Comparison of ENCODE assay signal across 9 cellular contexts in genomic region chr12:93784339-93785086, GRCh38.
A peak's percentile ranks its signal among the peaks of the same experiment; 100 is the strongest.
DNase-seq lines count a peak whose midpoint lies in the region; ATAC-seq and TF ChIP-seq lines count a peak whose summit lies in the region.
"Had no signal": no experiment of that assay in that cellular context is flagged by ENCODE, and none has a peak within 500 bp of the region (broad histone marks: within the 10 kb centered on the region; RNA-seq: fewer than 3 reads in every experiment).

No MANE protein-coding gene starts in this region.

- H3K4me3 ChIP-seq in brain microvascular endothelial cell (ENCODE audit: low read depth, low read length) = no peak overlapping the region
- H3K4me3 ChIP-seq in subcutaneous abdominal adipose tissue (ENCODE audit: low read depth in 1 of 5, low read length in 5 of 5) = peak overlapping the region in 1 of 5 donors; percentile 32

- H3K9ac ChIP-seq in subcutaneous abdominal adipose tissue (ENCODE audit: low read length in 5 of 5) = peak overlapping the region in 4 of 5 donors; percentile 15 to 64 (median 55)

- in situ Hi-C loops in brain microvascular endothelial cell (cut with HindIII; ENCODE audit: low pct_ligation_motif_present, low sequenced_read_pairs) = no loop called here

- H3K9me3 ChIP-seq in subcutaneous abdominal adipose tissue (ENCODE audit: control insufficient read depth in 5 of 5, low read length in 5 of 5) = no peaks in the 10 kb centered on the region

- H3K27ac ChIP-seq in brain microvascular endothelial cell (peak overlapping the region; percentile 95), subcutaneous abdominal adipose tissue (ENCODE audit: low read depth, low read length) (peak overlapping the region; percentile 96)

- peaks cover 12 to 28% (median 26%) of the 10 kb centered on the region in 5 donors for H3K4me1 ChIP-seq in subcutaneous abdominal adipose tissue (ENCODE audit: control insufficient read depth in 5 of 5, insufficient read depth in 5 of 5, low read length in 5 of 5)

- no peak for TF ChIP-seq CTCF in brain microvascular endothelial cell (IDR thresholded peaks at IDR 0.05; ENCODE audit: low read depth, low read length, missing control alignments)

- no peaks in the 10 kb centered on the region for H3K36me3 ChIP-seq in brain microvascular endothelial cell (replicated peaks)
- no peaks in the 10 kb centered on the region for H3K36me3 ChIP-seq in subcutaneous abdominal adipose tissue (ENCODE audit: control insufficient read depth in 5 of 5, insufficient read depth in 5 of 5, low read length in 5 of 5)

- DNase-seq in brain microvascular endothelial cell = peak; percentile 63
- DNase-seq in left lobe of liver (ENCODE audit: low spot score) = no peak
- DNase-seq in NCI-H2196 treated with DMSO at 0.1 percent for 48 hours (lab: John Stamatoyannopoulos, UW; ENCODE audit: unreplicated experiment) = no peak
- DNase-seq: naive B cell had no signal

- H3K27me3 ChIP-seq in brain microvascular endothelial cell (replicated peaks) (no peaks in the 10 kb centered on the region), subcutaneous abdominal adipose tissue (ENCODE audit: control insufficient read depth in 5 of 5, insufficient read depth in 4 of 5, low read length in 5 of 5) (no peaks in the 10 kb centered on the region)

- peak; percentile 56 for ATAC-seq in GM18868 (IDR thresholded peaks at IDR 0.05; ENCODE audit: unreplicated experiment)
- peak; percentile 73 for ATAC-seq in left lobe of liver
- no peak for ATAC-seq in HG02610 (IDR thresholded peaks at IDR 0.05; ENCODE audit: unreplicated experiment)
- no peak for ATAC-seq in GM18519 (IDR thresholded peaks at IDR 0.05; ENCODE audit: low FRiP score, unreplicated experiment)

TF ChIP-seq in PFSK-1, 5 proteins besides CTCF, POLR2A, EP300 and RAD21:
- no peak for TF ChIP-seq TAF1 (IDR thresholded peaks at IDR 0.05; ENCODE audit: borderline replicate concordance, insufficient read depth, low read length)
- TF ChIP-seq FOXP2 (optimal IDR thresholded peaks at IDR 0.05; ENCODE audit: borderline replicate concordance, extremely low read depth, extremely low read length, insufficient read depth) = no peak
- TF ChIP-seq SIN3A (IDR thresholded peaks at IDR 0.05; ENCODE audit: borderline replicate concordance, insufficient read depth, low read length) = peak; percentile 90; the same call in 1 of the 2 replicates
- TF ChIP-seq REST (IDR thresholded peaks at IDR 0.05; ENCODE audit: insufficient read depth in 1 of 2, low read depth in 2 of 2, low read length in 2 of 2) = peak in 1 of 2 experiments; percentile 46; a peak in 1 of 4 replicates

Comparison
In these comparisons a context has a peak if more than half of its experiments do, and no peak if none do; other contexts are left out.
1. ATAC-seq: peak in GM18868 (single experiment) and left lobe of liver (single experiment); none in HG02610 (single experiment) and GM18519 (single experiment).